ENCODE assay signal across 14 cellular contexts in genomic region chr4:66606908-66607307, GRCh38.
"Had no signal": no experiment of that assay in that cellular context is flagged by ENCODE, and none has a peak within 500 bp of the region (broad histone marks: within the 10 kb centered on the region; RNA-seq: fewer than 3 reads in every experiment).

No MANE protein-coding gene starts in this region.

- H3K9me3 ChIP-seq: gastrocnemius medialis, heart right ventricle had no signal

- H3K36me3 ChIP-seq: cardiac muscle cell, gastrocnemius medialis, heart right ventricle had no signal

- H3K27me3 ChIP-seq: cardiac muscle cell, gastrocnemius medialis, heart right ventricle had no signal

- ATAC-seq: activated CD8-positive, alpha-beta memory T cell treated with anti-CD3 and anti-CD28 coated beads, Interleukin-2, amount 10 ng/mL, durations not matched to agents 7 days and 5 days; gastrocnemius medialis; heart right ventricle; left lobe of liver; naive thymus-derived CD8-positive, alpha-beta T cell; stimulated activated memory B cell treated with anti-CD40 and anti-IgM and Interleukin-4, amounts not matched to agents 10 μg/mL and 1 μg/mL and 100 μg/mL, for 72 hours had no signal

- DNase-seq: activated CD4-positive, alpha-beta memory T cell treated with anti-CD3 and anti-CD28 coated beads for 36 hours; activated CD8-positive, alpha-beta memory T cell treated with anti-CD3 and anti-CD28 coated beads, Interleukin-2, amount 10 ng/mL, durations not matched to agents 7 days and 5 days; activated naive CD4-positive, alpha-beta T cell treated with anti-CD3 and anti-CD28 coated beads, Interleukin-2, amount 10 ng/mL, durations not matched to agents 7 days and 5 days; activated T-cell treated with anti-CD3 and anti-CD28 coated beads, Interleukin-2, amount 50 U/mL, for 1 hour; erythroblast; gastrocnemius medialis; heart right ventricle; mammary epithelial cell; naive thymus-derived CD8-positive, alpha-beta T cell; nucleus accumbens; posterior cingulate gyrus had no signal

- H3K4me3 ChIP-seq: cardiac muscle cell, gastrocnemius medialis, heart right ventricle had no signal

- H3K4me1 ChIP-seq: gastrocnemius medialis, heart right ventricle had no signal

- H3K27ac ChIP-seq: cardiac muscle cell, gastrocnemius medialis, heart right ventricle had no signal
